1 cellular context compared by ENCODE assay signal in genomic region chr6:33420493-33421343, GRCh38.
TF ChIP-seq lines count a peak whose summit lies in the region.

No MANE protein-coding gene starts in this region.

TF ChIP-seq in K562, 482 proteins besides CTCF, POLR2A, EP300 and RAD21 (continued from another document and continues in another):
- TF ChIP-seq, protein P1, sequence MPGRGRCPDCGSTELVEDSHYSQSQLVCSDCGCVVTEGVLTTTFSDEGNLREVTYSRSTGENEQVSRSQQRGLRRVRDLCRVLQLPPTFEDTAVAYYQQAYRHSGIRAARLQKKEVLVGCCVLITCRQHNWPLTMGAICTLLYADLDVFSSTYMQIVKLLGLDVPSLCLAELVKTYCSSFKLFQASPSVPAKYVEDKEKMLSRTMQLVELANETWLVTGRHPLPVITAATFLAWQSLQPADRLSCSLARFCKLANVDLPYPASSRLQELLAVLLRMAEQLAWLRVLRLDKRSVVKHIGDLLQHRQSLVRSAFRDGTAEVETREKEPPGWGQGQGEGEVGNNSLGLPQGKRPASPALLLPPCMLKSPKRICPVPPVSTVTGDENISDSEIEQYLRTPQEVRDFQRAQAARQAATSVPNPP (IDR thresholded peaks at IDR 0.05; ENCODE audit: borderline replicate concordance, insufficient read depth, insufficient read length), result no peak
- TF ChIP-seq CREM (IDR thresholded peaks at IDR 0.05; ENCODE audit: low read depth) (peak; percentile 36; the same call in 1 of the 2 replicates), TCF7L2 (IDR thresholded peaks at IDR 0.05; ENCODE audit: low read depth, low read length) (no peak), E2F6 (IDR thresholded peaks at IDR 0.05; ENCODE audit: borderline replicate concordance in 1 of 2, extremely low read depth in 1 of 2, insufficient read depth in 1 of 2, insufficient read length in 1 of 2, low read depth in 1 of 2, low read length in 1 of 2, poor library complexity in 1 of 2, severe bottlenecking in 1 of 2) (peak in 1 of 2 experiments; percentile 31), DDX20 (tag; IDR thresholded peaks at IDR 0.05; ENCODE audit: low read depth) (no peak), NCOR1 (IDR thresholded peaks at IDR 0.05) (peak; percentile 46; the same call in 1 of the 2 replicates), ZNF175 (CRISPR knock-in tag; IDR thresholded peaks at IDR 0.05; ENCODE audit: low read depth) (no peak), SIN3A (IDR thresholded peaks at IDR 0.05; ENCODE audit: borderline replicate concordance in 2 of 2, control insufficient read depth in 1 of 2, low read depth in 2 of 2, low read length in 2 of 2) (no peak), BCL6 (CRISPR knock-in tag; IDR thresholded peaks at IDR 0.05) (no peak), ZNF232 (CRISPR knock-in tag; IDR thresholded peaks at IDR 0.05) (no peak), FOXJ3 (CRISPR knock-in tag; IDR thresholded peaks at IDR 0.05) (no peak), NFIX (CRISPR knock-in tag; IDR thresholded peaks at IDR 0.05; ENCODE audit: low read depth) (no peak), CBFB (CRISPR knock-in tag; IDR thresholded peaks at IDR 0.05) (no peak), ZNF124 (CRISPR knock-in tag; IDR thresholded peaks at IDR 0.05) (no peak), CHD1 (IDR thresholded peaks at IDR 0.05; ENCODE audit: low read length) (no peak), RBM25 (IDR thresholded peaks at IDR 0.05; ENCODE audit: low read depth, low read length, severe bottlenecking) (no peak), CHCHD3 (CRISPR knock-in tag; IDR thresholded peaks at IDR 0.05) (no peak), TCFL5 (CRISPR knock-in tag; conservative IDR thresholded peaks at IDR 0.05) (no peak), WHSC1 (IDR thresholded peaks at IDR 0.05; ENCODE audit: low read length) (no peak), SMARCA5 (IDR thresholded peaks at IDR 0.05) (peak; percentile 63; the same call in 1 of the 2 replicates), SOX6 (IDR thresholded peaks at IDR 0.05) (no peak), SMC3 (conservative IDR thresholded peaks at IDR 0.05; ENCODE audit: insufficient read depth, low read depth, low read length) (no peak), HMG20B (CRISPR knock-in tag; IDR thresholded peaks at IDR 0.05) (no peak), NFRKB (IDR thresholded peaks at IDR 0.05; ENCODE audit: low read depth) (peak; percentile 45; the same call in 1 of the 2 replicates), MLX (CRISPR knock-in tag; conservative IDR thresholded peaks at IDR 0.05) (no peak), RNF2 (IDR thresholded peaks at IDR 0.05) (0 out of 2 replicates have a peak, but pooled peaks have one; percentile 41), CHD4 (IDR thresholded peaks at IDR 0.05; ENCODE audit: insufficient read depth, insufficient replicate concordance, low read depth, low read length, poor library complexity, severe bottlenecking) (no peak), KDM1A (IDR thresholded peaks at IDR 0.05) (peak in 1 of 2 experiments; percentile 68; a peak in 2 of 4 replicates), ZNF41 (CRISPR knock-in tag; conservative IDR thresholded peaks at IDR 0.05) (no peak), KAT2B (IDR thresholded peaks at IDR 0.05; ENCODE audit: low read depth, low read length) (no peak), ZNF551 (CRISPR knock-in tag; IDR thresholded peaks at IDR 0.05) (no peak), FOXA3 (CRISPR knock-in tag; conservative IDR thresholded peaks at IDR 0.05 in 1 of 2, IDR thresholded peaks at IDR 0.05 in 1 of 2) (no peak), ESRRA (IDR thresholded peaks at IDR 0.05; ENCODE audit: borderline replicate concordance, low read depth) (no peak), ZBED1 (IDR thresholded peaks at IDR 0.05) (no peak), EZH2 (IDR thresholded peaks at IDR 0.05; ENCODE audit: borderline replicate concordance, low read depth, low read length) (no peak), STAT5A (IDR thresholded peaks at IDR 0.05; ENCODE audit: borderline replicate concordance, low read length) (peak; percentile 36; the same call in 1 of the 2 replicates), ZNF197 (CRISPR knock-in tag; IDR thresholded peaks at IDR 0.05; ENCODE audit: low read depth) (no peak), ZFP30 (CRISPR knock-in tag; IDR thresholded peaks at IDR 0.05; ENCODE audit: borderline replicate concordance) (no peak), CAMTA2 (CRISPR knock-in tag; conservative IDR thresholded peaks at IDR 0.05) (no peak), PTTG1 (tag; IDR thresholded peaks at IDR 0.05; ENCODE audit: low read depth) (no peak), SMAD4 (CRISPR knock-in tag; conservative IDR thresholded peaks at IDR 0.05) (no peak), MXI1 (IDR thresholded peaks at IDR 0.05; ENCODE audit: low read depth, low read length) (no peak), NCOA2 (IDR thresholded peaks at IDR 0.05; ENCODE audit: partially characterized antibody in 2 of 2) (no peak), ZSCAN32 (CRISPR knock-in tag; IDR thresholded peaks at IDR 0.05) (no peak), RBM22 (IDR thresholded peaks at IDR 0.05; ENCODE audit: low read depth, low read length, poor library complexity, severe bottlenecking) (no peak), ZBTB12 (CRISPR knock-in tag; IDR thresholded peaks at IDR 0.05) (no peak), RBM14 (IDR thresholded peaks at IDR 0.05; ENCODE audit: borderline replicate concordance, insufficient read depth, low read depth, low read length) (no peak), MAFG (tag; conservative IDR thresholded peaks at IDR 0.05) (no peak), GTF2E2 (tag; IDR thresholded peaks at IDR 0.05) (no peak), ZNF583 (CRISPR knock-in tag; IDR thresholded peaks at IDR 0.05) (no peak), BRD4 (IDR thresholded peaks at IDR 0.05) (peak; percentile 76), ZNF239 (CRISPR knock-in tag; IDR thresholded peaks at IDR 0.05) (no peak), PHB (CRISPR knock-in tag; IDR thresholded peaks at IDR 0.05) (no peak), ZNF584 (CRISPR knock-in tag; IDR thresholded peaks at IDR 0.05; ENCODE audit: low read depth) (no peak), CXXC5 (CRISPR knock-in tag; IDR thresholded peaks at IDR 0.05) (0 out of 2 replicates have a peak, but pooled peaks have one; percentile 13), YY1 (IDR thresholded peaks at IDR 0.05; ENCODE audit: borderline replicate concordance in 1 of 3, control insufficient read depth in 1 of 3, extremely low read depth in 1 of 3, insufficient read depth in 3 of 3, insufficient read length in 1 of 3, insufficient replicate concordance in 2 of 3, low read depth in 1 of 3, low read length in 2 of 3) (peak in 1 of 3 experiments; percentile 21)
- TF ChIP-seq, protein P2, sequence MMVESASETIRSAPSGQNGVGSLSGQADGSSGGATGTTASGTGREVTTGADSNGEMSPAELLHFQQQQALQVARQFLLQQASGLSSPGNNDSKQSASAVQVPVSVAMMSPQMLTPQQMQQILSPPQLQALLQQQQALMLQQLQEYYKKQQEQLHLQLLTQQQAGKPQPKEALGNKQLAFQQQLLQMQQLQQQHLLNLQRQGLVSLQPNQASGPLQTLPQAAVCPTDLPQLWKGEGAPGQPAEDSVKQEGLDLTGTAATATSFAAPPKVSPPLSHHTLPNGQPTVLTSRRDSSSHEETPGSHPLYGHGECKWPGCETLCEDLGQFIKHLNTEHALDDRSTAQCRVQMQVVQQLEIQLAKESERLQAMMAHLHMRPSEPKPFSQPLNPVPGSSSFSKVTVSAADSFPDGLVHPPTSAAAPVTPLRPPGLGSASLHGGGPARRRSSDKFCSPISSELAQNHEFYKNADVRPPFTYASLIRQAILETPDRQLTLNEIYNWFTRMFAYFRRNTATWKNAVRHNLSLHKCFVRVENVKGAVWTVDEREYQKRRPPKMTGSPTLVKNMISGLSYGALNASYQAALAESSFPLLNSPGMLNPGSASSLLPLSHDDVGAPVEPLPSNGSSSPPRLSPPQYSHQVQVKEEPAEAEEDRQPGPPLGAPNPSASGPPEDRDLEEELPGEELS (CRISPR knock-in tag; IDR thresholded peaks at IDR 0.05; ENCODE audit: borderline replicate concordance), result no peak
- TF ChIP-seq, protein P3, sequence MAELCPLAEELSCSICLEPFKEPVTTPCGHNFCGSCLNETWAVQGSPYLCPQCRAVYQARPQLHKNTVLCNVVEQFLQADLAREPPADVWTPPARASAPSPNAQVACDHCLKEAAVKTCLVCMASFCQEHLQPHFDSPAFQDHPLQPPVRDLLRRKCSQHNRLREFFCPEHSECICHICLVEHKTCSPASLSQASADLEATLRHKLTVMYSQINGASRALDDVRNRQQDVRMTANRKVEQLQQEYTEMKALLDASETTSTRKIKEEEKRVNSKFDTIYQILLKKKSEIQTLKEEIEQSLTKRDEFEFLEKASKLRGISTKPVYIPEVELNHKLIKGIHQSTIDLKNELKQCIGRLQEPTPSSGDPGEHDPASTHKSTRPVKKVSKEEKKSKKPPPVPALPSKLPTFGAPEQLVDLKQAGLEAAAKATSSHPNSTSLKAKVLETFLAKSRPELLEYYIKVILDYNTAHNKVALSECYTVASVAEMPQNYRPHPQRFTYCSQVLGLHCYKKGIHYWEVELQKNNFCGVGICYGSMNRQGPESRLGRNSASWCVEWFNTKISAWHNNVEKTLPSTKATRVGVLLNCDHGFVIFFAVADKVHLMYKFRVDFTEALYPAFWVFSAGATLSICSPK (IDR thresholded peaks at IDR 0.05; ENCODE audit: borderline replicate concordance), result 0 out of 2 replicates have a peak, but pooled peaks have one; percentile 50
- TF ChIP-seq, protein P4, sequence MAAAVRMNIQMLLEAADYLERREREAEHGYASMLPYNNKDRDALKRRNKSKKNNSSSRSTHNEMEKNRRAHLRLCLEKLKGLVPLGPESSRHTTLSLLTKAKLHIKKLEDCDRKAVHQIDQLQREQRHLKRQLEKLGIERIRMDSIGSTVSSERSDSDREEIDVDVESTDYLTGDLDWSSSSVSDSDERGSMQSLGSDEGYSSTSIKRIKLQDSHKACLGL (CRISPR knock-in tag; IDR thresholded peaks at IDR 0.05; ENCODE audit: borderline replicate concordance, poor library complexity, severe bottlenecking), result no peak
- TF ChIP-seq, protein P5, sequence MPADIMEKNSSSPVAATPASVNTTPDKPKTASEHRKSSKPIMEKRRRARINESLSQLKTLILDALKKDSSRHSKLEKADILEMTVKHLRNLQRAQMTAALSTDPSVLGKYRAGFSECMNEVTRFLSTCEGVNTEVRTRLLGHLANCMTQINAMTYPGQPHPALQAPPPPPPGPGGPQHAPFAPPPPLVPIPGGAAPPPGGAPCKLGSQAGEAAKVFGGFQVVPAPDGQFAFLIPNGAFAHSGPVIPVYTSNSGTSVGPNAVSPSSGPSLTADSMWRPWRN (IDR thresholded peaks at IDR 0.05; ENCODE audit: low read depth), result no peak
- TF ChIP-seq, protein P6, sequence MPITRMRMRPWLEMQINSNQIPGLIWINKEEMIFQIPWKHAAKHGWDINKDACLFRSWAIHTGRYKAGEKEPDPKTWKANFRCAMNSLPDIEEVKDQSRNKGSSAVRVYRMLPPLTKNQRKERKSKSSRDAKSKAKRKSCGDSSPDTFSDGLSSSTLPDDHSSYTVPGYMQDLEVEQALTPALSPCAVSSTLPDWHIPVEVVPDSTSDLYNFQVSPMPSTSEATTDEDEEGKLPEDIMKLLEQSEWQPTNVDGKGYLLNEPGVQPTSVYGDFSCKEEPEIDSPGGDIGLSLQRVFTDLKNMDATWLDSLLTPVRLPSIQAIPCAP (CRISPR knock-in tag; IDR thresholded peaks at IDR 0.05; ENCODE audit: borderline replicate concordance), result no peak
- TF ChIP-seq, protein P7, sequence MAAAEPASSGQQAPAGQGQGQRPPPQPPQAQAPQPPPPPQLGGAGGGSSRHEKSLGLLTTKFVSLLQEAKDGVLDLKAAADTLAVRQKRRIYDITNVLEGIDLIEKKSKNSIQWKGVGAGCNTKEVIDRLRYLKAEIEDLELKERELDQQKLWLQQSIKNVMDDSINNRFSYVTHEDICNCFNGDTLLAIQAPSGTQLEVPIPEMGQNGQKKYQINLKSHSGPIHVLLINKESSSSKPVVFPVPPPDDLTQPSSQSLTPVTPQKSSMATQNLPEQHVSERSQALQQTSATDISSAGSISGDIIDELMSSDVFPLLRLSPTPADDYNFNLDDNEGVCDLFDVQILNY (CRISPR knock-in tag; IDR thresholded peaks at IDR 0.05), result no peak
- TF ChIP-seq, protein P8, sequence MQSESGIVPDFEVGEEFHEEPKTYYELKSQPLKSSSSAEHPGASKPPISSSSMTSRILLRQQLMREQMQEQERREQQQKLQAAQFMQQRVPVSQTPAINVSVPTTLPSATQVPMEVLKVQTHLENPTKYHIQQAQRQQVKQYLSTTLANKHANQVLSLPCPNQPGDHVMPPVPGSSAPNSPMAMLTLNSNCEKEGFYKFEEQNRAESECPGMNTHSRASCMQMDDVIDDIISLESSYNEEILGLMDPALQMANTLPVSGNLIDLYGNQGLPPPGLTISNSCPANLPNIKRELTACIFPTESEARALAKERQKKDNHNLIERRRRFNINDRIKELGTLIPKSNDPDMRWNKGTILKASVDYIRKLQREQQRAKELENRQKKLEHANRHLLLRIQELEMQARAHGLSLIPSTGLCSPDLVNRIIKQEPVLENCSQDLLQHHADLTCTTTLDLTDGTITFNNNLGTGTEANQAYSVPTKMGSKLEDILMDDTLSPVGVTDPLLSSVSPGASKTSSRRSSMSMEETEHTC (IDR thresholded peaks at IDR 0.05), result no peak
